In genomic region chr14:59321184-59321952, GRCh38 we compare ENCODE assay signal across 11 cellular contexts.
DNase-seq lines count a peak whose midpoint lies in the region; ATAC-seq and TF ChIP-seq lines count a peak whose summit lies in the region.
"Had no signal": no experiment of that assay in that cellular context is flagged by ENCODE, and none has a peak within 500 bp of the region (broad histone marks: within the 10 kb centered on the region; RNA-seq: fewer than 3 reads in every experiment).

No MANE protein-coding gene starts in this region.

- H3K4me3 ChIP-seq in right lobe of liver (no peak overlapping the region), tibial nerve (no peak overlapping the region)
- no peak overlapping the region for H3K4me3 ChIP-seq in CD4-positive, alpha-beta memory T cell (ENCODE audit: low read length in 2 of 2)
- H3K4me3 ChIP-seq: lung had no signal

- H3K36me3 Mint-ChIP-seq in CD4-positive, alpha-beta memory T cell: peaks cover 40 to 41% of the 10 kb centered on the region in 2 donors

- ATAC-seq in right lobe of liver: peak; percentile 25 to 69 (median 52)
- ATAC-seq: activated T-cell treated with anti-CD3 and anti-CD28 coated beads, Interleukin-2, amount 50 U/mL, for 4 hours had no signal

- 83% methylated on average over 3 of the region's 3 CpGs for WGBS in right lobe of liver (ENCODE audit: insufficient coverage, low coverage, low lambda C conversion rate, missing lambda C conversion rate)
- WGBS in tibial nerve, 2 donors: 59 to 62% methylated on average over 3 of the region's 3 CpGs

- H3K4me1 Mint-ChIP-seq in CD4-positive, alpha-beta memory T cell: no peaks in the 10 kb centered on the region

- H3K27me3 ChIP-seq in right lobe of liver (no peaks in the 10 kb centered on the region), tibial nerve (no peaks in the 10 kb centered on the region)
- no peaks in the 10 kb centered on the region for H3K27me3 ChIP-seq in CD4-positive, alpha-beta memory T cell (ENCODE audit: insufficient read depth, low read length)

- TF ChIP-seq EP300 in tibial nerve (IDR thresholded peaks at IDR 0.05): peak in 1 of 2 donors; percentile 66

- H3K9me3 Mint-ChIP-seq in CD4-positive, alpha-beta memory T cell: no peaks in the 10 kb centered on the region
- H3K9me3 Mint-ChIP-seq: activated T-cell treated with anti-CD3 and anti-CD28 coated beads, Interleukin-2, amount 50 U/mL, for 4 hours had no signal

- no peaks in the 10 kb centered on the region for H3K27me3 Mint-ChIP-seq in CD4-positive, alpha-beta memory T cell

- TF ChIP-seq CTCF in right lobe of liver (IDR thresholded peaks at IDR 0.05) (no peak), tibial nerve (IDR thresholded peaks at IDR 0.05) (no peak)

- H3K9me3 ChIP-seq in right lobe of liver: no peaks in the 10 kb centered on the region
- H3K9me3 ChIP-seq in tibial nerve: no peaks in the 10 kb centered on the region
- no peaks in the 10 kb centered on the region for H3K9me3 ChIP-seq in CD4-positive, alpha-beta memory T cell (ENCODE audit: control insufficient read depth in 1 of 2, low read length in 2 of 2)

- CTCF ChIA-PET in CD4-positive, alpha-beta memory T cell (lab: Charles Lee; ENCODE audit: partially characterized antibody): no interaction called here

- intact Hi-C loops in right lobe of liver (cut with DNase I): no loop called here
- intact Hi-C loops in CD4-positive, alpha-beta memory T cell (cut with micrococcal nuclease): no loop called here

- H3K27ac ChIP-seq in cingulate gyrus (ENCODE audit: low read depth, low read length) (peak overlapping the region; percentile 86), right lobe of liver (peak overlapping the region in 2 of 3 donors; percentile 26 to 45), tibial nerve (peak overlapping the region; percentile 28 to 89 (median 57))
- H3K27ac ChIP-seq in CD4-positive, alpha-beta memory T cell (ENCODE audit: low read depth, low read length): no peak overlapping the region
- H3K27ac ChIP-seq: 22Rv1 had no signal

- DNase-seq in NCI-H1694 treated with DMSO at 0.1 percent for 48 hours (lab: John Stamatoyannopoulos, UW) (peak; percentile 15), NCI-H1694 (lab: John Stamatoyannopoulos, UW) (no peak), right lobe of liver (no peak), tibial nerve (ENCODE audit: low spot score in 2 of 2) (no peak), occipital lobe (lab: John Stamatoyannopoulos, UW) (no peak), cortex of kidney (lab: John Stamatoyannopoulos, UW) (no peak)
- DNase-seq in CD4-positive, alpha-beta memory T cell: no peak
- DNase-seq: activated T-cell treated with anti-CD3 and anti-CD28 coated beads, Interleukin-2, amount 50 U/mL, for 4 hours had no signal

- no peak for TF ChIP-seq POLR2A in right lobe of liver (IDR thresholded peaks at IDR 0.05)
- no peak for TF ChIP-seq POLR2A in tibial nerve (IDR thresholded peaks at IDR 0.05)

- H3K4me1 ChIP-seq in right lobe of liver (peaks cover 0 to 32% (median 10%) of the 10 kb centered on the region in 4 donors), tibial nerve (peaks cover 0 to 64% (median 29%) of the 10 kb centered on the region in 4 donors)
- H3K4me1 ChIP-seq in CD4-positive, alpha-beta memory T cell (ENCODE audit: insufficient read depth, low read length): no peaks in the 10 kb centered on the region

- no peak overlapping the region for H3K4me3 Mint-ChIP-seq in CD4-positive, alpha-beta memory T cell
- H3K4me3 Mint-ChIP-seq: activated T-cell treated with anti-CD3 and anti-CD28 coated beads, Interleukin-2, amount 50 U/mL, for 4 hours had no signal

- POLR2A ChIA-PET in CD4-positive, alpha-beta memory T cell (lab: Charles Lee; ENCODE audit: partially characterized antibody): no interaction called here

- H3K27ac Mint-ChIP-seq in CD4-positive, alpha-beta memory T cell: peak overlapping the region in 2 of 7 donors; percentile 57 to 65

- peaks cover 0 to 14% (median under 1%) of the 10 kb centered on the region in 4 donors for H3K36me3 ChIP-seq in right lobe of liver
- H3K36me3 ChIP-seq in tibial nerve: peaks cover 0 to 14% (median 0%) of the 10 kb centered on the region in 3 donors
- H3K36me3 ChIP-seq in CD4-positive, alpha-beta memory T cell (ENCODE audit: insufficient read depth, low read length): no peaks in the 10 kb centered on the region
